In genomic region chr6:141677598-141678211, GRCh38 we compare ENCODE assay signal across 1 cellular context.
TF ChIP-seq lines count a peak whose summit lies in the region.

No MANE protein-coding gene starts in this region.

TF ChIP-seq in K562, 482 proteins besides CTCF, POLR2A, EP300 and RAD21 (continued from another document):
- no peak for TF ChIP-seq TSHZ1 (CRISPR knock-in tag; IDR thresholded peaks at IDR 0.05)
- TF ChIP-seq ZNF408 (CRISPR knock-in tag; IDR thresholded peaks at IDR 0.05; ENCODE audit: low read depth), result no peak
- TF ChIP-seq JUN (IDR thresholded peaks at IDR 0.05; ENCODE audit: borderline replicate concordance, low read depth, low read length), result no peak
- no peak for TF ChIP-seq JUN (CRISPR knock-in tag; IDR thresholded peaks at IDR 0.05; ENCODE audit: borderline replicate concordance)
- no peak for TF ChIP-seq ZKSCAN1 (IDR thresholded peaks at IDR 0.05; ENCODE audit: low read depth, low read length)
- TF ChIP-seq PBX2 (CRISPR knock-in tag; IDR thresholded peaks at IDR 0.05; ENCODE audit: low read depth), result no peak
- no peak for TF ChIP-seq PBX2 (tag; conservative IDR thresholded peaks at IDR 0.05; ENCODE audit: low read depth)
- TF ChIP-seq HMBOX1 (IDR thresholded peaks at IDR 0.05), result no peak
- TF ChIP-seq STAT5A (IDR thresholded peaks at IDR 0.05; ENCODE audit: borderline replicate concordance, low read length), result no peak
- TF ChIP-seq ZBTB43 (CRISPR knock-in tag; IDR thresholded peaks at IDR 0.05), result no peak
